ENCODE assay signal across 2 cellular contexts in the genomic region with DNA sequence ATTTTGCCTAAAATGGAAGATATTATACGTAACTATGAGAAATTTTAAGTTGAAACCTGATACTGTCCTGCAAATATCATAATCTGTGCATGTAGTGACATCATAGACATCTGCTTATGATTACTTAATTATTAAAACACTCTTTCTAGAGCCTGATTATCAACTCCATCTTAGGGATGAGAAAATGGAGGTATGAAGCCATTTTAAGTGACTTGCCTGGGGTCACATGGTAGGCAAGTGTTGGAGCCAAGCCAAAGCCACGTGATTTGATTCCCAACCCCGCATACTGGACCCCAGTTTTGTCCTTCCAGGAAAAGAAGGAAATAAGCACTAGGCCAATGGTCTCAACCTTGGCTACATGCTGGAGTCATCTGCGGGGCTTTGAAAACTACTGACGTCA.
A peak's percentile ranks its signal among the peaks of the same experiment; 100 is the strongest.
TF ChIP-seq lines count a peak whose summit lies in the region.

No MANE protein-coding gene starts in this region.

TF ChIP-seq in Ishikawa, 13 proteins besides CTCF, POLR2A, EP300 and RAD21:
- no peak for TF ChIP-seq FOXM1 (IDR thresholded peaks at IDR 0.05; ENCODE audit: borderline replicate concordance, low read depth)
- TF ChIP-seq, protein P1, sequence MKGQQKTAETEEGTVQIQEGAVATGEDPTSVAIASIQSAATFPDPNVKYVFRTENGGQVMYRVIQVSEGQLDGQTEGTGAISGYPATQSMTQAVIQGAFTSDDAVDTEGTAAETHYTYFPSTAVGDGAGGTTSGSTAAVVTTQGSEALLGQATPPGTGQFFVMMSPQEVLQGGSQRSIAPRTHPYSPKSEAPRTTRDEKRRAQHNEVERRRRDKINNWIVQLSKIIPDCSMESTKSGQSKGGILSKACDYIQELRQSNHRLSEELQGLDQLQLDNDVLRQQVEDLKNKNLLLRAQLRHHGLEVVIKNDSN (IDR thresholded peaks at IDR 0.05): peak; percentile 37; the same call in 1 of the 2 replicates
- no peak for TF ChIP-seq TCF12 (IDR thresholded peaks at IDR 0.05; ENCODE audit: low read depth)

TF ChIP-seq in K562, 482 proteins besides CTCF, POLR2A, EP300 and RAD21 (continues in another document):
- TF ChIP-seq, protein P2, sequence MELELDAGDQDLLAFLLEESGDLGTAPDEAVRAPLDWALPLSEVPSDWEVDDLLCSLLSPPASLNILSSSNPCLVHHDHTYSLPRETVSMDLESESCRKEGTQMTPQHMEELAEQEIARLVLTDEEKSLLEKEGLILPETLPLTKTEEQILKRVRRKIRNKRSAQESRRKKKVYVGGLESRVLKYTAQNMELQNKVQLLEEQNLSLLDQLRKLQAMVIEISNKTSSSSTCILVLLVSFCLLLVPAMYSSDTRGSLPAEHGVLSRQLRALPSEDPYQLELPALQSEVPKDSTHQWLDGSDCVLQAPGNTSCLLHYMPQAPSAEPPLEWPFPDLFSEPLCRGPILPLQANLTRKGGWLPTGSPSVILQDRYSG (tag; conservative IDR thresholded peaks at IDR 0.05; ENCODE audit: low read depth): no peak
- TF ChIP-seq MYBL2 (IDR thresholded peaks at IDR 0.05; ENCODE audit: low read depth): no peak
- no peak for TF ChIP-seq MYBL2 (CRISPR knock-in tag; IDR thresholded peaks at IDR 0.05; ENCODE audit: borderline replicate concordance)
- no peak for TF ChIP-seq MEIS2 (IDR thresholded peaks at IDR 0.05; ENCODE audit: partially characterized antibody)
- TF ChIP-seq NFIC (IDR thresholded peaks at IDR 0.05): peak; percentile 55
- no peak for TF ChIP-seq ZNF311 (CRISPR knock-in tag; IDR thresholded peaks at IDR 0.05)
- no peak for TF ChIP-seq ZNF175 (CRISPR knock-in tag; IDR thresholded peaks at IDR 0.05; ENCODE audit: low read depth)
- TF ChIP-seq PURB (CRISPR knock-in tag; IDR thresholded peaks at IDR 0.05; ENCODE audit: low read depth): no peak
- no peak for TF ChIP-seq MAFF (IDR thresholded peaks at IDR 0.05; ENCODE audit: low read length)
- TF ChIP-seq, protein P3, sequence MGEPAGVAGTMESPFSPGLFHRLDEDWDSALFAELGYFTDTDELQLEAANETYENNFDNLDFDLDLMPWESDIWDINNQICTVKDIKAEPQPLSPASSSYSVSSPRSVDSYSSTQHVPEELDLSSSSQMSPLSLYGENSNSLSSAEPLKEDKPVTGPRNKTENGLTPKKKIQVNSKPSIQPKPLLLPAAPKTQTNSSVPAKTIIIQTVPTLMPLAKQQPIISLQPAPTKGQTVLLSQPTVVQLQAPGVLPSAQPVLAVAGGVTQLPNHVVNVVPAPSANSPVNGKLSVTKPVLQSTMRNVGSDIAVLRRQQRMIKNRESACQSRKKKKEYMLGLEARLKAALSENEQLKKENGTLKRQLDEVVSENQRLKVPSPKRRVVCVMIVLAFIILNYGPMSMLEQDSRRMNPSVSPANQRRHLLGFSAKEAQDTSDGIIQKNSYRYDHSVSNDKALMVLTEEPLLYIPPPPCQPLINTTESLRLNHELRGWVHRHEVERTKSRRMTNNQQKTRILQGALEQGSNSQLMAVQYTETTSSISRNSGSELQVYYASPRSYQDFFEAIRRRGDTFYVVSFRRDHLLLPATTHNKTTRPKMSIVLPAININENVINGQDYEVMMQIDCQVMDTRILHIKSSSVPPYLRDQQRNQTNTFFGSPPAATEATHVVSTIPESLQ (CRISPR knock-in tag; IDR thresholded peaks at IDR 0.05): no peak
- TF ChIP-seq FOXJ3 (CRISPR knock-in tag; IDR thresholded peaks at IDR 0.05): no peak
- no peak for TF ChIP-seq FOXJ2 (tag; IDR thresholded peaks at IDR 0.05)
- TF ChIP-seq, protein P4, sequence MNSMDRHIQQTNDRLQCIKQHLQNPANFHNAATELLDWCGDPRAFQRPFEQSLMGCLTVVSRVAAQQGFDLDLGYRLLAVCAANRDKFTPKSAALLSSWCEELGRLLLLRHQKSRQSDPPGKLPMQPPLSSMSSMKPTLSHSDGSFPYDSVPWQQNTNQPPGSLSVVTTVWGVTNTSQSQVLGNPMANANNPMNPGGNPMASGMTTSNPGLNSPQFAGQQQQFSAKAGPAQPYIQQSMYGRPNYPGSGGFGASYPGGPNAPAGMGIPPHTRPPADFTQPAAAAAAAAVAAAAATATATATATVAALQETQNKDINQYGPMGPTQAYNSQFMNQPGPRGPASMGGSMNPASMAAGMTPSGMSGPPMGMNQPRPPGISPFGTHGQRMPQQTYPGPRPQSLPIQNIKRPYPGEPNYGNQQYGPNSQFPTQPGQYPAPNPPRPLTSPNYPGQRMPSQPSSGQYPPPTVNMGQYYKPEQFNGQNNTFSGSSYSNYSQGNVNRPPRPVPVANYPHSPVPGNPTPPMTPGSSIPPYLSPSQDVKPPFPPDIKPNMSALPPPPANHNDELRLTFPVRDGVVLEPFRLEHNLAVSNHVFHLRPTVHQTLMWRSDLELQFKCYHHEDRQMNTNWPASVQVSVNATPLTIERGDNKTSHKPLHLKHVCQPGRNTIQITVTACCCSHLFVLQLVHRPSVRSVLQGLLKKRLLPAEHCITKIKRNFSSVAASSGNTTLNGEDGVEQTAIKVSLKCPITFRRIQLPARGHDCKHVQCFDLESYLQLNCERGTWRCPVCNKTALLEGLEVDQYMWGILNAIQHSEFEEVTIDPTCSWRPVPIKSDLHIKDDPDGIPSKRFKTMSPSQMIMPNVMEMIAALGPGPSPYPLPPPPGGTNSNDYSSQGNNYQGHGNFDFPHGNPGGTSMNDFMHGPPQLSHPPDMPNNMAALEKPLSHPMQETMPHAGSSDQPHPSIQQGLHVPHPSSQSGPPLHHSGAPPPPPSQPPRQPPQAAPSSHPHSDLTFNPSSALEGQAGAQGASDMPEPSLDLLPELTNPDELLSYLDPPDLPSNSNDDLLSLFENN (IDR thresholded peaks at IDR 0.05; ENCODE audit: low read depth in 2 of 2, low read length in 2 of 2): no peak
- TF ChIP-seq ZFP36 (IDR thresholded peaks at IDR 0.05; ENCODE audit: low read depth, low read length, partially characterized antibody): no peak
- TF ChIP-seq KAT8 (IDR thresholded peaks at IDR 0.05; ENCODE audit: low read depth): peak; percentile 79
- peak in 1 of 3 experiments; percentile 80 for TF ChIP-seq YY1 (IDR thresholded peaks at IDR 0.05; ENCODE audit: borderline replicate concordance in 1 of 3, control insufficient read depth in 1 of 3, extremely low read depth in 1 of 3, insufficient read depth in 3 of 3, insufficient read length in 1 of 3, insufficient replicate concordance in 2 of 3, low read depth in 1 of 3, low read length in 2 of 3)
- TF ChIP-seq, protein P5, sequence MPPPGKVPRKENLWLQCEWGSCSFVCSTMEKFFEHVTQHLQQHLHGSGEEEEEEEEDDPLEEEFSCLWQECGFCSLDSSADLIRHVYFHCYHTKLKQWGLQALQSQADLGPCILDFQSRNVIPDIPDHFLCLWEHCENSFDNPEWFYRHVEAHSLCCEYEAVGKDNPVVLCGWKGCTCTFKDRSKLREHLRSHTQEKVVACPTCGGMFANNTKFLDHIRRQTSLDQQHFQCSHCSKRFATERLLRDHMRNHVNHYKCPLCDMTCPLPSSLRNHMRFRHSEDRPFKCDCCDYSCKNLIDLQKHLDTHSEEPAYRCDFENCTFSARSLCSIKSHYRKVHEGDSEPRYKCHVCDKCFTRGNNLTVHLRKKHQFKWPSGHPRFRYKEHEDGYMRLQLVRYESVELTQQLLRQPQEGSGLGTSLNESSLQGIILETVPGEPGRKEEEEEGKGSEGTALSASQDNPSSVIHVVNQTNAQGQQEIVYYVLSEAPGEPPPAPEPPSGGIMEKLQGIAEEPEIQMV (tag; conservative IDR thresholded peaks at IDR 0.05; ENCODE audit: low read depth): no peak
- no peak for TF ChIP-seq LCOR (CRISPR knock-in tag; IDR thresholded peaks at IDR 0.05)
- TF ChIP-seq, protein P6, sequence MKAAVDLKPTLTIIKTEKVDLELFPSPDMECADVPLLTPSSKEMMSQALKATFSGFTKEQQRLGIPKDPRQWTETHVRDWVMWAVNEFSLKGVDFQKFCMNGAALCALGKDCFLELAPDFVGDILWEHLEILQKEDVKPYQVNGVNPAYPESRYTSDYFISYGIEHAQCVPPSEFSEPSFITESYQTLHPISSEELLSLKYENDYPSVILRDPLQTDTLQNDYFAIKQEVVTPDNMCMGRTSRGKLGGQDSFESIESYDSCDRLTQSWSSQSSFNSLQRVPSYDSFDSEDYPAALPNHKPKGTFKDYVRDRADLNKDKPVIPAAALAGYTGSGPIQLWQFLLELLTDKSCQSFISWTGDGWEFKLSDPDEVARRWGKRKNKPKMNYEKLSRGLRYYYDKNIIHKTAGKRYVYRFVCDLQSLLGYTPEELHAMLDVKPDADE (conservative IDR thresholded peaks at IDR 0.05; ENCODE audit: control insufficient read depth, low read depth, low read length): no peak
- TF ChIP-seq, protein P7, sequence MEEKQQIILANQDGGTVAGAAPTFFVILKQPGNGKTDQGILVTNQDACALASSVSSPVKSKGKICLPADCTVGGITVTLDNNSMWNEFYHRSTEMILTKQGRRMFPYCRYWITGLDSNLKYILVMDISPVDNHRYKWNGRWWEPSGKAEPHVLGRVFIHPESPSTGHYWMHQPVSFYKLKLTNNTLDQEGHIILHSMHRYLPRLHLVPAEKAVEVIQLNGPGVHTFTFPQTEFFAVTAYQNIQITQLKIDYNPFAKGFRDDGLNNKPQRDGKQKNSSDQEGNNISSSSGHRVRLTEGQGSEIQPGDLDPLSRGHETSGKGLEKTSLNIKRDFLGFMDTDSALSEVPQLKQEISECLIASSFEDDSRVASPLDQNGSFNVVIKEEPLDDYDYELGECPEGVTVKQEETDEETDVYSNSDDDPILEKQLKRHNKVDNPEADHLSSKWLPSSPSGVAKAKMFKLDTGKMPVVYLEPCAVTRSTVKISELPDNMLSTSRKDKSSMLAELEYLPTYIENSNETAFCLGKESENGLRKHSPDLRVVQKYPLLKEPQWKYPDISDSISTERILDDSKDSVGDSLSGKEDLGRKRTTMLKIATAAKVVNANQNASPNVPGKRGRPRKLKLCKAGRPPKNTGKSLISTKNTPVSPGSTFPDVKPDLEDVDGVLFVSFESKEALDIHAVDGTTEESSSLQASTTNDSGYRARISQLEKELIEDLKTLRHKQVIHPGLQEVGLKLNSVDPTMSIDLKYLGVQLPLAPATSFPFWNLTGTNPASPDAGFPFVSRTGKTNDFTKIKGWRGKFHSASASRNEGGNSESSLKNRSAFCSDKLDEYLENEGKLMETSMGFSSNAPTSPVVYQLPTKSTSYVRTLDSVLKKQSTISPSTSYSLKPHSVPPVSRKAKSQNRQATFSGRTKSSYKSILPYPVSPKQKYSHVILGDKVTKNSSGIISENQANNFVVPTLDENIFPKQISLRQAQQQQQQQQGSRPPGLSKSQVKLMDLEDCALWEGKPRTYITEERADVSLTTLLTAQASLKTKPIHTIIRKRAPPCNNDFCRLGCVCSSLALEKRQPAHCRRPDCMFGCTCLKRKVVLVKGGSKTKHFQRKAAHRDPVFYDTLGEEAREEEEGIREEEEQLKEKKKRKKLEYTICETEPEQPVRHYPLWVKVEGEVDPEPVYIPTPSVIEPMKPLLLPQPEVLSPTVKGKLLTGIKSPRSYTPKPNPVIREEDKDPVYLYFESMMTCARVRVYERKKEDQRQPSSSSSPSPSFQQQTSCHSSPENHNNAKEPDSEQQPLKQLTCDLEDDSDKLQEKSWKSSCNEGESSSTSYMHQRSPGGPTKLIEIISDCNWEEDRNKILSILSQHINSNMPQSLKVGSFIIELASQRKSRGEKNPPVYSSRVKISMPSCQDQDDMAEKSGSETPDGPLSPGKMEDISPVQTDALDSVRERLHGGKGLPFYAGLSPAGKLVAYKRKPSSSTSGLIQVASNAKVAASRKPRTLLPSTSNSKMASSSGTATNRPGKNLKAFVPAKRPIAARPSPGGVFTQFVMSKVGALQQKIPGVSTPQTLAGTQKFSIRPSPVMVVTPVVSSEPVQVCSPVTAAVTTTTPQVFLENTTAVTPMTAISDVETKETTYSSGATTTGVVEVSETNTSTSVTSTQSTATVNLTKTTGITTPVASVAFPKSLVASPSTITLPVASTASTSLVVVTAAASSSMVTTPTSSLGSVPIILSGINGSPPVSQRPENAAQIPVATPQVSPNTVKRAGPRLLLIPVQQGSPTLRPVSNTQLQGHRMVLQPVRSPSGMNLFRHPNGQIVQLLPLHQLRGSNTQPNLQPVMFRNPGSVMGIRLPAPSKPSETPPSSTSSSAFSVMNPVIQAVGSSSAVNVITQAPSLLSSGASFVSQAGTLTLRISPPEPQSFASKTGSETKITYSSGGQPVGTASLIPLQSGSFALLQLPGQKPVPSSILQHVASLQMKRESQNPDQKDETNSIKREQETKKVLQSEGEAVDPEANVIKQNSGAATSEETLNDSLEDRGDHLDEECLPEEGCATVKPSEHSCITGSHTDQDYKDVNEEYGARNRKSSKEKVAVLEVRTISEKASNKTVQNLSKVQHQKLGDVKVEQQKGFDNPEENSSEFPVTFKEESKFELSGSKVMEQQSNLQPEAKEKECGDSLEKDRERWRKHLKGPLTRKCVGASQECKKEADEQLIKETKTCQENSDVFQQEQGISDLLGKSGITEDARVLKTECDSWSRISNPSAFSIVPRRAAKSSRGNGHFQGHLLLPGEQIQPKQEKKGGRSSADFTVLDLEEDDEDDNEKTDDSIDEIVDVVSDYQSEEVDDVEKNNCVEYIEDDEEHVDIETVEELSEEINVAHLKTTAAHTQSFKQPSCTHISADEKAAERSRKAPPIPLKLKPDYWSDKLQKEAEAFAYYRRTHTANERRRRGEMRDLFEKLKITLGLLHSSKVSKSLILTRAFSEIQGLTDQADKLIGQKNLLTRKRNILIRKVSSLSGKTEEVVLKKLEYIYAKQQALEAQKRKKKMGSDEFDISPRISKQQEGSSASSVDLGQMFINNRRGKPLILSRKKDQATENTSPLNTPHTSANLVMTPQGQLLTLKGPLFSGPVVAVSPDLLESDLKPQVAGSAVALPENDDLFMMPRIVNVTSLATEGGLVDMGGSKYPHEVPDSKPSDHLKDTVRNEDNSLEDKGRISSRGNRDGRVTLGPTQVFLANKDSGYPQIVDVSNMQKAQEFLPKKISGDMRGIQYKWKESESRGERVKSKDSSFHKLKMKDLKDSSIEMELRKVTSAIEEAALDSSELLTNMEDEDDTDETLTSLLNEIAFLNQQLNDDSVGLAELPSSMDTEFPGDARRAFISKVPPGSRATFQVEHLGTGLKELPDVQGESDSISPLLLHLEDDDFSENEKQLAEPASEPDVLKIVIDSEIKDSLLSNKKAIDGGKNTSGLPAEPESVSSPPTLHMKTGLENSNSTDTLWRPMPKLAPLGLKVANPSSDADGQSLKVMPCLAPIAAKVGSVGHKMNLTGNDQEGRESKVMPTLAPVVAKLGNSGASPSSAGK (IDR thresholded peaks at IDR 0.05): no peak
- no peak for TF ChIP-seq NFE2 (IDR thresholded peaks at IDR 0.05; ENCODE audit: low read depth)
- TF ChIP-seq, protein P8, sequence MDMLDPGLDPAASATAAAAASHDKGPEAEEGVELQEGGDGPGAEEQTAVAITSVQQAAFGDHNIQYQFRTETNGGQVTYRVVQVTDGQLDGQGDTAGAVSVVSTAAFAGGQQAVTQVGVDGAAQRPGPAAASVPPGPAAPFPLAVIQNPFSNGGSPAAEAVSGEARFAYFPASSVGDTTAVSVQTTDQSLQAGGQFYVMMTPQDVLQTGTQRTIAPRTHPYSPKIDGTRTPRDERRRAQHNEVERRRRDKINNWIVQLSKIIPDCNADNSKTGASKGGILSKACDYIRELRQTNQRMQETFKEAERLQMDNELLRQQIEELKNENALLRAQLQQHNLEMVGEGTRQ (CRISPR knock-in tag; IDR thresholded peaks at IDR 0.05): peak; percentile 38; the same call in 1 of the 2 replicates
